In genomic region chr20:35040090-35040489, GRCh38 we compare ENCODE assay signal across 23 cellular contexts. TPM values are rescaled to one million over a fixed set of nuclear protein-coding genes. Genes with fewer than 3 reads are reported as not detected.
DNase-seq lines count a peak whose midpoint lies in the region; ATAC-seq and TF ChIP-seq lines count a peak whose summit lies in the region.
"Had no signal": no experiment of that assay in that cellular context is flagged by ENCODE, and none has a peak within 500 bp of the region (broad histone marks: within the 10 kb centered on the region; RNA-seq: fewer than 3 reads in every experiment).

No MANE protein-coding gene starts in this region.

- H2AFZ ChIP-seq in PC-3 (ENCODE audit: low read length) = no peak overlapping the region
- H2AFZ ChIP-seq in neuronal stem cell (ENCODE audit: low read length) = no peak overlapping the region

- H3K27me3 ChIP-seq in Caco-2 (replicated peaks; ENCODE audit: control insufficient read depth, insufficient read depth, low read length) = no peaks in the 10 kb centered on the region
- no peaks in the 10 kb centered on the region for H3K27me3 ChIP-seq in PC-3 (ENCODE audit: low read length)
- H3K27me3 ChIP-seq in body of pancreas = no peaks in the 10 kb centered on the region
- H3K27me3 ChIP-seq in neuronal stem cell (ENCODE audit: control insufficient read depth in 3 of 3, insufficient read depth in 3 of 3, low read depth in 1 of 3, low read length in 3 of 3) = no peaks in the 10 kb centered on the region
- H3K27me3 ChIP-seq in aorta (ENCODE audit: control insufficient read depth in 1 of 2, insufficient read depth in 2 of 2, low read length in 1 of 2) = no peaks in the 10 kb centered on the region
- H3K27me3 ChIP-seq in tibial nerve = no peaks in the 10 kb centered on the region
- H3K27me3 ChIP-seq: adrenal gland, sigmoid colon had no signal

- H3K9me2 ChIP-seq in PC-3 (replicated peaks; ENCODE audit: low read length) = no peaks in the 10 kb centered on the region

- no peaks in the 10 kb centered on the region for H3K9me3 Mint-ChIP-seq in Caco-2 (ENCODE audit: unreplicated experiment)
- H3K9me3 Mint-ChIP-seq: CD8-positive, alpha-beta memory T cell; dendritic cell treated with granulocyte-macrophage colony-stimulating factor and Interleukin-4, amounts not matched to agents 40 ng/mL and 50 ng/mL, for 4 days had no signal

- no peak overlapping the region for H3K4ac ChIP-seq in neuronal stem cell (ENCODE audit: low read length)

- H2BK120ac ChIP-seq in neuronal stem cell (ENCODE audit: low read depth, low read length) = no peak overlapping the region

- no peaks in the 10 kb centered on the region for H3K79me1 ChIP-seq in neuronal stem cell (ENCODE audit: low read depth, low read length)

- H3K4me2 ChIP-seq in PC-3 (ENCODE audit: low read length) (0 out of 2 replicates have a peak overlapping the region, but pooled peaks have one; percentile 64), neuronal stem cell (ENCODE audit: insufficient read depth, low read length, poor library complexity, severe bottlenecking) (no peak overlapping the region)

- H3K4me3 Mint-ChIP-seq in Caco-2 (ENCODE audit: unreplicated experiment) = no peak overlapping the region
- H3K4me3 Mint-ChIP-seq: CD8-positive, alpha-beta memory T cell; dendritic cell treated with granulocyte-macrophage colony-stimulating factor and Interleukin-4, amounts not matched to agents 40 ng/mL and 50 ng/mL, for 4 days; naive thymus-derived CD4-positive, alpha-beta T cell had no signal

- no peak for TF ChIP-seq EP300 in tibial nerve (IDR thresholded peaks at IDR 0.05)

- ATAC-seq in PC-3 = no peak
- ATAC-seq in body of pancreas = no peak
- no peak for ATAC-seq in aorta (ENCODE audit: low FRiP score)
- ATAC-seq: naive thymus-derived CD4-positive, alpha-beta T cell had no signal

- peak overlapping the region; percentile 55 for H3K23ac ChIP-seq in neuronal stem cell (ENCODE audit: low read depth, low read length, poor library complexity)

- H3F3A ChIP-seq in PC-3 (ENCODE audit: low read length, unreplicated experiment) = no peaks in the 10 kb centered on the region

- H3K9ac ChIP-seq in PC-3 (ENCODE audit: low read length) = no peak overlapping the region
- no peak overlapping the region for H3K9ac ChIP-seq in neuronal stem cell (ENCODE audit: low read depth, low read length, poor library complexity)

- no peak overlapping the region for H3K4me3 ChIP-seq in Caco-2 (ENCODE audit: low read depth, low read length)
- H3K4me3 ChIP-seq in PC-3 (ENCODE audit: low read length) = no peak overlapping the region
- H3K4me3 ChIP-seq in body of pancreas = no peak overlapping the region
- H3K4me3 ChIP-seq in neuronal stem cell (ENCODE audit: low read length in 2 of 2) = no peak overlapping the region
- H3K4me3 ChIP-seq in aorta (ENCODE audit: low read length in 2 of 2) = no peak overlapping the region
- H3K4me3 ChIP-seq in tibial nerve = no peak overlapping the region
- H3K4me3 ChIP-seq: adrenal gland, sigmoid colon, SK-N-MC, thoracic aorta had no signal

- TF ChIP-seq CTCF in Caco-2 (IDR thresholded peaks at IDR 0.05; ENCODE audit: insufficient read depth in 1 of 2, low read depth in 1 of 2, low read length in 1 of 2, severe bottlenecking in 1 of 2, unreplicated experiment in 1 of 2) = no peak
- no peak for TF ChIP-seq CTCF in PC-3 (conservative IDR thresholded peaks at IDR 0.05; ENCODE audit: low read depth, low read length)
- TF ChIP-seq CTCF in body of pancreas (IDR thresholded peaks at IDR 0.05) = no peak
- TF ChIP-seq CTCF in tibial nerve (IDR thresholded peaks at IDR 0.05) = no peak

- no peak overlapping the region for H2BK15ac ChIP-seq in neuronal stem cell (ENCODE audit: low read length)

- H4K91ac ChIP-seq in neuronal stem cell (ENCODE audit: low read depth, low read length, poor library complexity) = peak overlapping the region; percentile 72

- H3K36me3 Mint-ChIP-seq in Caco-2 (ENCODE audit: insufficient read depth, unreplicated experiment) = peaks cover 51% of the 10 kb centered on the region

- H3K18ac ChIP-seq in neuronal stem cell (ENCODE audit: low read length) = no peak overlapping the region

- peak overlapping the region; percentile 50; the same call in 1 of the 2 replicates for H3K27ac ChIP-seq in PC-3 (ENCODE audit: low read length)
- peak overlapping the region in 3 of 4 donors; percentile 77 to 83 (median 80) for H3K27ac ChIP-seq in body of pancreas
- no peak overlapping the region for H3K27ac ChIP-seq in neuronal stem cell (replicated peaks; ENCODE audit: low read length)
- H3K27ac ChIP-seq in aorta (ENCODE audit: low read depth in 1 of 2, low read length in 2 of 2) = no peak overlapping the region
- H3K27ac ChIP-seq in tibial nerve = no peak overlapping the region
- H3K27ac ChIP-seq: adrenal gland, sigmoid colon, thoracic aorta had no signal

- 0 out of 2 replicates have a peak, but pooled peaks cover 4% of the 10 kb centered on the region for H4K20me1 ChIP-seq in PC-3 (ENCODE audit: low read length)

- no peak overlapping the region for H2BK12ac ChIP-seq in neuronal stem cell (ENCODE audit: low read length)

- H2AK5ac ChIP-seq in neuronal stem cell (ENCODE audit: low read depth, low read length) = no peak overlapping the region

- H3K27me3 Mint-ChIP-seq in Caco-2 (ENCODE audit: insufficient read depth, unreplicated experiment) = no peaks in the 10 kb centered on the region
- H3K27me3 Mint-ChIP-seq: dendritic cell treated with granulocyte-macrophage colony-stimulating factor and Interleukin-4, amounts not matched to agents 40 ng/mL and 50 ng/mL, for 4 days; naive thymus-derived CD4-positive, alpha-beta T cell had no signal

- H3K4me1 ChIP-seq in Caco-2 (peaks cover 43% of the 10 kb centered on the region), PC-3 (ENCODE audit: insufficient read depth, low read length) (peaks cover 19% of the 10 kb centered on the region), body of pancreas (peaks cover 38% of the 10 kb centered on the region), neuronal stem cell (ENCODE audit: control insufficient read depth in 2 of 2, insufficient read depth in 1 of 2, low read depth in 1 of 2, low read length in 2 of 2) (no peaks in the 10 kb centered on the region), aorta (ENCODE audit: control insufficient read depth in 1 of 2, insufficient read depth in 2 of 2, low read length in 2 of 2) (peaks cover 0 to 2% of the 10 kb centered on the region in 2 donors), tibial nerve (no peaks in the 10 kb centered on the region)
- H3K4me1 ChIP-seq: adrenal gland, sigmoid colon had no signal

- CTCF ChIA-PET in Caco-2 (lab: Charles Lee) (interaction anchor here (1.0 to 2.6 kb wide), 9 partner anchors 52 to 270 kb away, joined by 3 to 18 read pairs (median 7); partner anchors contain the start of genes MYH7B and TRPC4AP), PC-3 (lab: Charles Lee) (no interaction called here)

- H4K8ac ChIP-seq in neuronal stem cell (ENCODE audit: low read depth, low read length) = no peak overlapping the region

- no peaks in the 10 kb centered on the region for H3K9me3 ChIP-seq in Caco-2
- H3K9me3 ChIP-seq in PC-3 (ENCODE audit: low read length) = no peaks in the 10 kb centered on the region
- H3K9me3 ChIP-seq in body of pancreas = no peaks in the 10 kb centered on the region
- H3K9me3 ChIP-seq in neuronal stem cell (replicated peaks in 1 of 2; ENCODE audit: control insufficient read depth in 2 of 2, insufficient read depth in 1 of 2, low read depth in 1 of 2, low read length in 2 of 2) = peaks cover 0 to 2% of the 10 kb centered on the region in 2 donors
- H3K9me3 ChIP-seq in aorta (ENCODE audit: control insufficient read depth, low read length) = no peaks in the 10 kb centered on the region
- no peaks in the 10 kb centered on the region for H3K9me3 ChIP-seq in tibial nerve
- H3K9me3 ChIP-seq: adrenal gland, sigmoid colon, thoracic aorta had no signal

- no peak overlapping the region for H3K14ac ChIP-seq in neuronal stem cell (ENCODE audit: low read length)

- BruUV-seq in Caco-2 (replicated peaks; lab: Mats Ljungman, UMichigan) = no TSS peak
- BruUV-seq in PC-3 (replicated peaks; lab: Mats Ljungman, UMichigan) = no TSS peak

- TF ChIP-seq POLR2A in body of pancreas (IDR thresholded peaks at IDR 0.05) (no peak), tibial nerve (IDR thresholded peaks at IDR 0.05) (no peak)

- H3K27ac Mint-ChIP-seq in Caco-2 (ENCODE audit: unreplicated experiment) = peak overlapping the region; percentile 38
- H3K27ac Mint-ChIP-seq: dendritic cell treated with granulocyte-macrophage colony-stimulating factor and Interleukin-4, amounts not matched to agents 40 ng/mL and 50 ng/mL, for 4 days had no signal

- DNase-seq in Caco-2 = no peak
- no peak for DNase-seq in PC-3
- no peak for DNase-seq in body of pancreas
- no peak for DNase-seq in neuronal stem cell (ENCODE audit: low spot score)
- no peak for DNase-seq in aorta
- no peak for DNase-seq in tibial nerve (ENCODE audit: low spot score in 2 of 2)
- DNase-seq in midbrain (lab: John Stamatoyannopoulos, UW) = no peak
- DNase-seq in GM19240 (ENCODE audit: insufficient read length, low spot score) = no peak
- DNase-seq: activated effector memory CD4-positive, alpha-beta T cell treated with Interleukin-2 at 50 U/mL for 16 hours; adrenal gland; CD8-positive, alpha-beta memory T cell; DMS53; GDM1; mesenchymal stem cell; MM.1S; naive thymus-derived CD4-positive, alpha-beta T cell; NCI-H1436; NCI-H524; sigmoid colon; stimulated activated naive CD4-positive, alpha-beta T cell had no signal

- H3K36me3 ChIP-seq in Caco-2 (ENCODE audit: control insufficient read depth, insufficient read depth, low read length) (peaks cover under 1% of the 10 kb centered on the region; the same call in 1 of the 2 replicates), PC-3 (ENCODE audit: low read depth, low read length) (peaks cover 29% of the 10 kb centered on the region; the same call in 1 of the 2 replicates), body of pancreas (replicated peaks in 1 of 2; ENCODE audit: insufficient read depth in 1 of 2, low read depth in 2 of 2) (peaks cover 2 to 7% of the 10 kb centered on the region in 2 donors), neuronal stem cell (replicated peaks in 1 of 2; ENCODE audit: control insufficient read depth in 2 of 2, insufficient read depth in 2 of 2, low read length in 2 of 2) (peaks cover 20 to 91% of the 10 kb centered on the region in 2 donors), aorta (ENCODE audit: control insufficient read depth in 1 of 2, insufficient read depth in 2 of 2, low read length in 1 of 2) (peaks cover 0 to 6% of the 10 kb centered on the region in 2 donors), tibial nerve (peaks cover 0 to 75% (median 0%) of the 10 kb centered on the region in 3 donors)

- H3K4me1 Mint-ChIP-seq in Caco-2 (ENCODE audit: low read depth, unreplicated experiment) = peaks cover 46% of the 10 kb centered on the region

- H3K79me2 ChIP-seq in PC-3 (ENCODE audit: low read length) = no peaks in the 10 kb centered on the region; the same call in 1 of the 2 replicates

- no peak overlapping the region for H2BK5ac ChIP-seq in neuronal stem cell (ENCODE audit: low read length)

- intact Hi-C loops in Caco-2 (cut with micrococcal nuclease; ENCODE audit: unreplicated experiment) = no loop called here
- intact Hi-C loops in PC-3 (cut with micrococcal nuclease) = no loop called here
- intact Hi-C loops in body of pancreas (cut with DNase I) = no loop called here
- intact Hi-C loops in aorta (cut with DNase I) = no loop called here

- POLR2A ChIA-PET in Caco-2 (lab: Charles Lee) (interaction anchor here (0.8 to 2.2 kb wide), 4 partner anchors 10 to 164 kb away, joined by 3 to 18 read pairs (median 10); partner anchors contain the start of genes ACSS2, GSS, MYH7B and TRPC4AP), PC-3 (lab: Charles Lee; ENCODE audit: unreplicated experiment) (no interaction called here)

- 74 to 76% methylated on average over 5 of the region's 5 CpGs for WGBS in body of pancreas, 2 donors
- no CpG with 5 or more reads among the region's 5 CpGs for WGBS in neuronal stem cell (ENCODE audit: extremely low coverage in 2 of 2, insufficient read length in 2 of 2, insufficient replicate concordance in 1 of 2), 2 donors
- 76 to 77% methylated on average over 5 of the region's 5 CpGs for WGBS in aorta, 2 donors
- WGBS in tibial nerve, 2 donors = 74 to 89% methylated on average over 5 of the region's 5 CpGs

RNA-seq across cellular contexts. Expression of gene TRPC4AP, which starts 52.5 kb away (rescaled TPM):
- 144 and 146 TPM in 2 replicates for total RNA-seq in Caco-2 (2022)
- 46.9 and 52.6 TPM in 2 replicates for total RNA-seq in PC-3 (2014; rRNA removed)
- 10 to 100 TPM; 44.1 to 57.4 TPM for total RNA-seq in body of pancreas
- 44.5 TPM for polyA plus RNA-seq in neuronal stem cell (2013, experiment 1 of 2)
- polyA plus RNA-seq in neuronal stem cell (2013, experiment 2 of 2) = 44.4 TPM
- total RNA-seq in aorta = 10 to 100 TPM; 53.4 to 58.3 TPM
- polyA plus RNA-seq in aorta = 10 to 100 TPM; 18.8 to 56.2 TPM
- total RNA-seq in tibial nerve = 100 to 1,000 TPM in 1 of 4 donors, 10 to 100 TPM in 3; 63.4 to 101 (median 76.4) TPM

Comparison
In these comparisons a context has a peak if more than half of its experiments do, and no peak if none do; other contexts are left out.
1. H3K27ac ChIP-seq: peak in PC-3 (single experiment) and body of pancreas (3 of 4); none in neuronal stem cell (single experiment), aorta (0 of 2) and tibial nerve (0 of 4).